ENCODE assay signal across 18 cellular contexts in genomic region chr4:78940752-78941151, GRCh38. TPM values are rescaled to one million over a fixed set of nuclear protein-coding genes. Genes with fewer than 3 reads are reported as not detected.
DNase-seq lines count a peak whose midpoint lies in the region; ATAC-seq, FAIRE-seq and TF ChIP-seq lines count a peak whose summit lies in the region.
"Had no signal": no experiment of that assay in that cellular context is flagged by ENCODE, and none has a peak within 500 bp of the region (broad histone marks: within the 10 kb centered on the region; RNA-seq: fewer than 3 reads in every experiment).

No MANE protein-coding gene starts in this region.

- no peaks in the 10 kb centered on the region for H3K9me3 ChIP-seq in small intestine (ENCODE audit: control insufficient read depth, low read depth)

- peak; percentile 41 to 43 for ATAC-seq in activated T-cell treated with anti-CD3 and anti-CD28 coated beads, Interleukin-2, amount 50 U/mL, for 72 hours (replicated peaks in 1 of 2)
- no peak for ATAC-seq in GM18502 (IDR thresholded peaks at IDR 0.05; ENCODE audit: poor library complexity, unreplicated experiment)
- ATAC-seq: A549 had no signal

- H3K9me3 Mint-ChIP-seq in activated T-cell treated with anti-CD3 and anti-CD28 coated beads, Interleukin-2, amount 50 U/mL, for 72 hours = no peaks in the 10 kb centered on the region
- H3K9me3 Mint-ChIP-seq: H9 had no signal

- H3K27me3 ChIP-seq in KMS-11 (ENCODE audit: insufficient read depth, low read depth) (no peaks in the 10 kb centered on the region), small intestine (ENCODE audit: control insufficient read depth in 2 of 2, insufficient read depth in 2 of 2, low read length in 2 of 2) (no peaks in the 10 kb centered on the region)

- no peaks in the 10 kb centered on the region; the same call in 1 of the 2 replicates for H3K79me2 ChIP-seq in KMS-11 (ENCODE audit: insufficient read depth, low read depth)

- TF ChIP-seq CTCF in GM13977 (IDR thresholded peaks at IDR 0.05; ENCODE audit: extremely low read depth, insufficient read depth, missing control alignments) (no peak), KMS-11 (conservative IDR thresholded peaks at IDR 0.05; ENCODE audit: low read depth, low read length) (no peak)

- H3K4me3 ChIP-seq in KMS-11 (IDR thresholded peaks at IDR 0.05; ENCODE audit: insufficient read depth, low read depth, low read length) = no peak overlapping the region
- no peak overlapping the region for H3K4me3 ChIP-seq in small intestine (ENCODE audit: low read depth in 1 of 2, low read length in 2 of 2)
- H3K4me3 ChIP-seq: A549 had no signal

- no peak overlapping the region for H3K27ac Mint-ChIP-seq in activated T-cell treated with anti-CD3 and anti-CD28 coated beads, Interleukin-2, amount 50 U/mL, for 72 hours
- H3K27ac Mint-ChIP-seq: H9 had no signal

- in situ Hi-C loops in GM13977 (cut with MboI; ENCODE audit: low pct_unique_long_range_greater_than_20kb, low sequenced_read_pairs, unreplicated experiment) = loop anchor here (25.0 kb wide), 1 partner anchor 1272 kb away; no protein-coding TSS in a partner anchor

- H3K27ac ChIP-seq in KMS-11 (no peak overlapping the region), small intestine (ENCODE audit: low read depth in 1 of 2, low read length in 1 of 2) (peak overlapping the region; percentile 27 to 53)
- H3K27ac ChIP-seq: A549 had no signal

- H2AFZ ChIP-seq in KMS-11 (ENCODE audit: low read depth) = no peak overlapping the region

- peaks cover 36% of the 10 kb centered on the region for H3K27me3 Mint-ChIP-seq in activated T-cell treated with anti-CD3 and anti-CD28 coated beads, Interleukin-2, amount 50 U/mL, for 72 hours (ENCODE audit: low read depth)

- no peak for FAIRE-seq in small intestine (lab: Jason Lieb, UNC)
- FAIRE-seq: A549 had no signal

- H3K36me3 Mint-ChIP-seq in activated T-cell treated with anti-CD3 and anti-CD28 coated beads, Interleukin-2, amount 50 U/mL, for 72 hours (ENCODE audit: insufficient read depth in 2 of 2) = no peaks in the 10 kb centered on the region

- H3K4me2 ChIP-seq in KMS-11 = peak overlapping the region; percentile 14; the same call in 1 of the 2 replicates

- H3K36me3 ChIP-seq in KMS-11 (ENCODE audit: insufficient read depth) = no peaks in the 10 kb centered on the region
- no peaks in the 10 kb centered on the region for H3K36me3 ChIP-seq in small intestine (ENCODE audit: control insufficient read depth in 2 of 2, insufficient read depth in 2 of 2, low read length in 2 of 2)

- H3K4me1 ChIP-seq in KMS-11 (ENCODE audit: low read depth, poor library complexity, severe bottlenecking) = peaks cover 29% of the 10 kb centered on the region
- H3K4me1 ChIP-seq in small intestine (ENCODE audit: control insufficient read depth in 2 of 2, insufficient read depth in 1 of 2, low read depth in 1 of 2, low read length in 1 of 2) = peaks cover 0 to 10% of the 10 kb centered on the region in 2 donors

- H3K9ac ChIP-seq in KMS-11 = no peak overlapping the region

- 87 to 91% (median 89%) methylated on average over 5 of the region's 5 CpGs for WGBS in small intestine, 3 donors

- peak overlapping the region in 1 of 2 donors; percentile 3 for H3K4me3 Mint-ChIP-seq in activated T-cell treated with anti-CD3 and anti-CD28 coated beads, Interleukin-2, amount 50 U/mL, for 72 hours

- peak; percentile 33 to 39 for DNase-seq in activated T-cell treated with anti-CD3 and anti-CD28 coated beads, Interleukin-2, amount 50 U/mL, for 72 hours
- DNase-seq in activated T-cell treated with anti-CD3 and anti-CD28 coated beads, Interleukin-2, amount 50 U/mL, for 48 hours = no peak
- DNase-seq in GM13977 (ENCODE audit: low spot score) (peak; percentile 15), small intestine (peak; percentile 9), DMS114 treated with DMSO at 0.1 percent for 48 hours (lab: John Stamatoyannopoulos, UW; ENCODE audit: unreplicated experiment) (no peak)
- DNase-seq: CD4-positive, alpha-beta memory T cell; EL; H9; KBM-7; MV-4-11; NCI-H1694 treated with DMSO at 0.1 percent for 48 hours; NCI-H2107; NCI-H774; OCI-M1; Right ventricle myocardium superior had no signal

- H4K20me1 ChIP-seq in KMS-11 (ENCODE audit: insufficient read depth) = no peaks in the 10 kb centered on the region

- peaks cover 52% of the 10 kb centered on the region for H3K4me1 Mint-ChIP-seq in activated T-cell treated with anti-CD3 and anti-CD28 coated beads, Interleukin-2, amount 50 U/mL, for 72 hours (ENCODE audit: low read depth)

RNA-seq across cellular contexts. Expression of gene PAQR3, which starts 1.5 kb away (rescaled TPM):
- total RNA-seq in activated T-cell treated with anti-CD3 and anti-CD28 coated beads, Interleukin-2, amount 50 U/mL, for 72 hours = 10 to 100 TPM; 12.2 to 12.8 TPM
- 1 to 10 TPM; 6.9 to 10.0 (median 9.2) TPM for polyA plus RNA-seq in small intestine

Comparison
In these comparisons a context has a peak if more than half of its experiments do, and no peak if none do; other contexts are left out.
1. DNase-seq: peak in activated T-cell treated with anti-CD3 and anti-CD28 coated beads, Interleukin-2, amount 50 U/mL, for 72 hours (2 of 2), GM13977 (single experiment) and small intestine (single experiment); none in activated T-cell treated with anti-CD3 and anti-CD28 coated beads, Interleukin-2, amount 50 U/mL, for 48 hours (0 of 2) and DMS114 treated with DMSO at 0.1 percent for 48 hours (single experiment).